ENCODE assay signal across 7 cellular contexts in genomic region chr10:92241501-92241900, GRCh38. TPM values are rescaled to one million over a fixed set of nuclear protein-coding genes. Genes with fewer than 3 reads are reported as not detected.
DNase-seq lines count a peak whose midpoint lies in the region; ATAC-seq lines count a peak whose summit lies in the region.

No MANE protein-coding gene starts in this region.

- H3K4me3 Mint-ChIP-seq in activated CD4-positive, alpha-beta memory T cell treated with anti-CD3 and anti-CD28 coated beads, Interleukin-2, amount 10 ng/mL, durations not matched to agents 7 days and 5 days: peak overlapping the region; percentile 95
- peak overlapping the region; percentile 81 for H3K4me3 Mint-ChIP-seq in stimulated activated memory B cell treated with anti-CD40 and anti-IgM and Interleukin-4, amounts not matched to agents 10 μg/mL and 1 μg/mL and 100 μg/mL, for 72 hours

- H3K9ac ChIP-seq in HUES48 (ENCODE audit: low read depth, low read length): no peak overlapping the region
- H3K9ac ChIP-seq in iPS-18a (ENCODE audit: low read length): no peak overlapping the region

- peak overlapping the region; percentile 79 for H3K27ac ChIP-seq in HUES48 (ENCODE audit: low read depth, low read length)
- H3K27ac ChIP-seq in iPS-18a (ENCODE audit: low read length): no peak overlapping the region

- peaks cover 27% of the 10 kb centered on the region for H3K27me3 Mint-ChIP-seq in activated CD4-positive, alpha-beta memory T cell treated with anti-CD3 and anti-CD28 coated beads, Interleukin-2, amount 10 ng/mL, durations not matched to agents 7 days and 5 days
- no peaks in the 10 kb centered on the region for H3K27me3 Mint-ChIP-seq in stimulated activated memory B cell treated with anti-CD40 and anti-IgM and Interleukin-4, amounts not matched to agents 10 μg/mL and 1 μg/mL and 100 μg/mL, for 72 hours

- H3K4me1 Mint-ChIP-seq in activated CD4-positive, alpha-beta memory T cell treated with anti-CD3 and anti-CD28 coated beads, Interleukin-2, amount 10 ng/mL, durations not matched to agents 7 days and 5 days: peaks cover 37% of the 10 kb centered on the region
- H3K4me1 Mint-ChIP-seq in stimulated activated memory B cell treated with anti-CD40 and anti-IgM and Interleukin-4, amounts not matched to agents 10 μg/mL and 1 μg/mL and 100 μg/mL, for 72 hours: peaks cover 56% of the 10 kb centered on the region

- CTCF ChIA-PET in activated CD4-positive, alpha-beta memory T cell treated with anti-CD3 and anti-CD28 coated beads, Interleukin-2, amount 10 ng/mL, durations not matched to agents 7 days and 5 days (lab: Charles Lee): interaction anchor here (1.0 kb wide), 1 partner anchor 49 kb away, joined by 3 read pairs; the partner anchor contains the start of genes CPEB3 and MARCHF5

- peaks cover 41% of the 10 kb centered on the region for H3K27me3 ChIP-seq in HUES48 (ENCODE audit: control insufficient read depth, insufficient read depth, low read length)
- peaks cover 55% of the 10 kb centered on the region for H3K27me3 ChIP-seq in iPS-18a (ENCODE audit: control insufficient read depth, insufficient read depth, low read length)

- DNase-seq in activated CD4-positive, alpha-beta memory T cell treated with anti-CD3 and anti-CD28 coated beads, Interleukin-2, amount 10 ng/mL, durations not matched to agents 7 days and 5 days: no peak
- DNase-seq in HUDEP-2 (lab: John Stamatoyannopoulos, UW; ENCODE audit: unreplicated experiment in 76 of 76): no peak
- no peak for DNase-seq in RPMI8226

- no peak for ATAC-seq in stimulated activated memory B cell treated with anti-CD40 and anti-IgM and Interleukin-4, amounts not matched to agents 10 μg/mL and 1 μg/mL and 100 μg/mL, for 72 hours
- no peak for ATAC-seq in GM18870 (IDR thresholded peaks at IDR 0.05; ENCODE audit: unreplicated experiment)

- H3K27ac Mint-ChIP-seq in activated CD4-positive, alpha-beta memory T cell treated with anti-CD3 and anti-CD28 coated beads, Interleukin-2, amount 10 ng/mL, durations not matched to agents 7 days and 5 days: no peak overlapping the region
- peak overlapping the region; percentile 79 for H3K27ac Mint-ChIP-seq in stimulated activated memory B cell treated with anti-CD40 and anti-IgM and Interleukin-4, amounts not matched to agents 10 μg/mL and 1 μg/mL and 100 μg/mL, for 72 hours

- POLR2A ChIA-PET in activated CD4-positive, alpha-beta memory T cell treated with anti-CD3 and anti-CD28 coated beads, Interleukin-2, amount 10 ng/mL, durations not matched to agents 7 days and 5 days (lab: Charles Lee): interaction anchor here (1.8 kb wide), 1 partner anchor 49 kb away, joined by 7 read pairs; the partner anchor contains the start of genes CPEB3 and MARCHF5

- H3K4me1 ChIP-seq in HUES48 (ENCODE audit: control insufficient read depth, insufficient read depth, low read length) (peaks cover 29% of the 10 kb centered on the region; the same call in 1 of the 2 replicates), iPS-18a (ENCODE audit: control insufficient read depth, low read depth, low read length) (peaks cover 18% of the 10 kb centered on the region)

- no peaks in the 10 kb centered on the region for H3K9me3 Mint-ChIP-seq in activated CD4-positive, alpha-beta memory T cell treated with anti-CD3 and anti-CD28 coated beads, Interleukin-2, amount 10 ng/mL, durations not matched to agents 7 days and 5 days
- H3K9me3 Mint-ChIP-seq in stimulated activated memory B cell treated with anti-CD40 and anti-IgM and Interleukin-4, amounts not matched to agents 10 μg/mL and 1 μg/mL and 100 μg/mL, for 72 hours: no peaks in the 10 kb centered on the region

- H3K4me3 ChIP-seq in HUES48 (ENCODE audit: low read depth, low read length): peak overlapping the region; percentile 65
- H3K4me3 ChIP-seq in iPS-18a (ENCODE audit: low read length): peak overlapping the region; percentile 68

- no peaks in the 10 kb centered on the region for H3K36me3 ChIP-seq in HUES48 (ENCODE audit: control insufficient read depth, insufficient read depth, low read length)
- H3K36me3 ChIP-seq in iPS-18a (ENCODE audit: control insufficient read depth, low read depth, low read length): no peaks in the 10 kb centered on the region

- H3K9me3 ChIP-seq in HUES48 (ENCODE audit: control insufficient read depth, insufficient read depth, low read length) (no peaks in the 10 kb centered on the region), iPS-18a (ENCODE audit: control insufficient read depth, low read depth, low read length) (no peaks in the 10 kb centered on the region)

- H3K36me3 Mint-ChIP-seq in activated CD4-positive, alpha-beta memory T cell treated with anti-CD3 and anti-CD28 coated beads, Interleukin-2, amount 10 ng/mL, durations not matched to agents 7 days and 5 days (ENCODE audit: low read depth): peaks cover 24% of the 10 kb centered on the region
- peaks cover 10% of the 10 kb centered on the region for H3K36me3 Mint-ChIP-seq in stimulated activated memory B cell treated with anti-CD40 and anti-IgM and Interleukin-4, amounts not matched to agents 10 μg/mL and 1 μg/mL and 100 μg/mL, for 72 hours

RNA-seq across cellular contexts. Expression of gene CPEB3, which starts 49.4 kb away (rescaled TPM):
- total RNA-seq in activated CD4-positive, alpha-beta memory T cell treated with anti-CD3 and anti-CD28 coated beads, Interleukin-2, amount 10 ng/mL, durations not matched to agents 7 days and 5 days: 1 to 10 TPM; 2.8 to 3.0 TPM

RNA-seq across cellular contexts. Expression of gene MARCHF5, which starts 49.5 kb away (rescaled TPM):
- 10 to 100 TPM; 28.5 to 29.3 TPM for total RNA-seq in activated CD4-positive, alpha-beta memory T cell treated with anti-CD3 and anti-CD28 coated beads, Interleukin-2, amount 10 ng/mL, durations not matched to agents 7 days and 5 days
